ENCODE assay signal across 8 cellular contexts in genomic region chr5:56011835-56012234, GRCh38. TPM values are rescaled to one million over a fixed set of nuclear protein-coding genes. Genes with fewer than 3 reads are reported as not detected.
A peak's percentile ranks its signal among the peaks of the same experiment; 100 is the strongest.
DNase-seq lines count a peak whose midpoint lies in the region; ATAC-seq and TF ChIP-seq lines count a peak whose summit lies in the region.

No MANE protein-coding gene starts in this region.

- H3K4me1 Mint-ChIP-seq in activated naive CD4-positive, alpha-beta T cell treated with anti-CD3 and anti-CD28 coated beads for 36 hours (ENCODE audit: low read depth): peaks cover 42% of the 10 kb centered on the region

- peak overlapping the region; percentile 77 for H3K27ac Mint-ChIP-seq in activated naive CD4-positive, alpha-beta T cell treated with anti-CD3 and anti-CD28 coated beads for 36 hours

- DNase-seq in AG08396 (ENCODE audit: low spot score) (peak; percentile 75), HFF-Myc (ENCODE audit: extremely low read depth, low read depth) (peak; percentile 85), kidney glomerular epithelial cell (lab: John Stamatoyannopoulos, UW) (peak; percentile 40), GF-D8 (lab: John Stamatoyannopoulos, UW) (no peak), C1 segment of cervical spinal cord (lab: John Stamatoyannopoulos, UW) (no peak)
- peak; percentile 65 for DNase-seq in activated naive CD4-positive, alpha-beta T cell treated with anti-CD3 and anti-CD28 coated beads for 36 hours

- peak overlapping the region; percentile 33 for H3K4me3 Mint-ChIP-seq in activated naive CD4-positive, alpha-beta T cell treated with anti-CD3 and anti-CD28 coated beads for 36 hours

- intact Hi-C loops in activated naive CD4-positive, alpha-beta T cell treated with anti-CD3 and anti-CD28 coated beads for 36 hours (cut with micrococcal nuclease): loop anchor here (1.0 to 5.0 kb wide), 7 partner anchors 14 to 145 kb away; no protein-coding TSS in a partner anchor

- peaks cover 9% of the 10 kb centered on the region for H3K9me3 Mint-ChIP-seq in activated naive CD4-positive, alpha-beta T cell treated with anti-CD3 and anti-CD28 coated beads for 36 hours

- CTCF ChIA-PET in activated naive CD4-positive, alpha-beta T cell treated with anti-CD3 and anti-CD28 coated beads for 36 hours (lab: Charles Lee): interaction anchor here (0.6 to 1.9 kb wide), 5 partner anchors 11 to 46 kb away, joined by 3 to 5 read pairs (median 4); partner anchors contain the start of gene IL6ST

- ATAC-seq in GM21526 (IDR thresholded peaks at IDR 0.05; ENCODE audit: low FRiP score, unreplicated experiment) (no peak), GM19328 (IDR thresholded peaks at IDR 0.05; ENCODE audit: unreplicated experiment) (no peak)

- no peaks in the 10 kb centered on the region for H3K27me3 Mint-ChIP-seq in activated naive CD4-positive, alpha-beta T cell treated with anti-CD3 and anti-CD28 coated beads for 36 hours (ENCODE audit: low read depth)

- H3K4me3 ChIP-seq in HFF-Myc (replicated peaks; ENCODE audit: low read depth, low read length): no peak overlapping the region

- H3K36me3 Mint-ChIP-seq in activated naive CD4-positive, alpha-beta T cell treated with anti-CD3 and anti-CD28 coated beads for 36 hours (ENCODE audit: low read depth): peaks cover 7% of the 10 kb centered on the region

- no peak for TF ChIP-seq CTCF in HFF-Myc (IDR thresholded peaks at IDR 0.05; ENCODE audit: low read depth, low read length, missing control alignments)

RNA-seq across cellular contexts. Expression of gene IL6ST, which starts 17.1 kb away (rescaled TPM):
- total RNA-seq in activated naive CD4-positive, alpha-beta T cell treated with anti-CD3 and anti-CD28 coated beads for 36 hours: 100 to 1,000 TPM in 1 of 2 experiments, 10 to 100 TPM in 1; 93.4 to 103 TPM

Comparison
In these comparisons a context has a peak if more than half of its experiments do, and no peak if none do; other contexts are left out.
1. DNase-seq: peak in AG08396 (single experiment), HFF-Myc (single experiment), activated naive CD4-positive, alpha-beta T cell treated with anti-CD3 and anti-CD28 coated beads for 36 hours (single experiment) and kidney glomerular epithelial cell (single experiment); none in GF-D8 (single experiment) and C1 segment of cervical spinal cord (0 of 14).